Comparison of ENCODE assay signal across 21 cellular contexts in genomic region chr9:123423036-123423640, GRCh38.
DNase-seq lines count a peak whose midpoint lies in the region; ATAC-seq, FAIRE-seq and TF ChIP-seq lines count a peak whose summit lies in the region.
"Had no signal": no experiment of that assay in that cellular context is flagged by ENCODE, and none has a peak within 500 bp of the region (broad histone marks: within the 10 kb centered on the region; RNA-seq: fewer than 3 reads in every experiment).

No MANE protein-coding gene starts in this region.

- DNase-seq in Right ventricle myocardium superior (peak; percentile 16), heart left ventricle (no peak), WERI-Rb-1 (peak; percentile 4), kidney (peak; percentile 22), spleen (peak; percentile 39), mammary epithelial cell (no peak), cerebellar cortex (ENCODE audit: low spot score) (no peak), psoas muscle (no peak)
- DNase-seq: CD4-positive, alpha-beta memory T cell; HFFc6; IMR-90; NCI-H1048; NCI-H1436; NCI-H1930; NCI-H345; NCI-H526 had no signal

- intact Hi-C loops in Right ventricle myocardium superior (cut with DNase I): no loop called here
- intact Hi-C loops in heart left ventricle (cut with DNase I): no loop called here
- intact Hi-C loops in kidney (cut with DNase I): no loop called here
- intact Hi-C loops in spleen (cut with DNase I; ENCODE audit: low total_unique reads): no loop called here
- intact Hi-C loops in mammary epithelial cell (cut with micrococcal nuclease): no loop called here
- intact Hi-C loops in psoas muscle (cut with DNase I): no loop called here

- BruUV-seq in mammary epithelial cell (replicated peaks; lab: Mats Ljungman, UMichigan): no TSS peak

- peaks cover 0 to 23% (median 9%) of the 10 kb centered on the region in 9 donors for H3K36me3 ChIP-seq in heart left ventricle
- H3K36me3 ChIP-seq in WERI-Rb-1: peaks cover 15% of the 10 kb centered on the region
- H3K36me3 ChIP-seq in kidney (ENCODE audit: control insufficient read depth in 1 of 2, insufficient read depth in 2 of 2, low read length in 2 of 2): peaks cover 4 to 7% of the 10 kb centered on the region in 2 donors
- H3K36me3 ChIP-seq in spleen: peaks cover 0 to 98% (median 27%) of the 10 kb centered on the region in 6 donors
- H3K36me3 ChIP-seq in mammary epithelial cell (ENCODE audit: insufficient read depth, low read length): no peaks in the 10 kb centered on the region
- peaks cover 0 to 18% of the 10 kb centered on the region in 2 donors for H3K36me3 ChIP-seq in psoas muscle (ENCODE audit: insufficient read depth in 1 of 2, low read depth in 1 of 2)
- H3K36me3 ChIP-seq: SJSA1 had no signal

- H3K4me2 ChIP-seq in mammary epithelial cell (ENCODE audit: insufficient read depth, low read depth, low read length): no peak overlapping the region
- H3K4me2 ChIP-seq: BLaER1 had no signal

- ATAC-seq in Right ventricle myocardium superior (ENCODE audit: poor library complexity) (no peak), heart left ventricle (no peak), psoas muscle (no peak)

- H3K27me3 ChIP-seq in heart left ventricle (no peaks in the 10 kb centered on the region), WERI-Rb-1 (ENCODE audit: insufficient read depth, low read depth, severe bottlenecking) (no peaks in the 10 kb centered on the region), spleen (replicated peaks in 1 of 7) (no peaks in the 10 kb centered on the region), mammary epithelial cell (ENCODE audit: insufficient read depth, low read length) (no peaks in the 10 kb centered on the region), psoas muscle (ENCODE audit: insufficient read depth in 3 of 3, low read length in 2 of 3) (no peaks in the 10 kb centered on the region)
- H3K27me3 ChIP-seq: SJSA1 had no signal

- H3K4me3 ChIP-seq in heart left ventricle (no peak overlapping the region), WERI-Rb-1 (ENCODE audit: low read depth, low read length) (no peak overlapping the region), kidney (ENCODE audit: low read length in 2 of 2) (no peak overlapping the region), spleen (no peak overlapping the region), mammary epithelial cell (replicated peaks in 1 of 3; ENCODE audit: insufficient read depth in 1 of 3, low read depth in 2 of 3, low read length in 3 of 3) (no peak overlapping the region), psoas muscle (no peak overlapping the region)
- H3K4me3 ChIP-seq: BLaER1, SJSA1 had no signal

- H3K4me1 ChIP-seq in heart left ventricle: no peaks in the 10 kb centered on the region
- peaks cover 0 to 2% of the 10 kb centered on the region in 2 donors for H3K4me1 ChIP-seq in kidney (ENCODE audit: control insufficient read depth in 1 of 2, insufficient read depth in 1 of 2, low read depth in 1 of 2, low read length in 2 of 2)
- H3K4me1 ChIP-seq in spleen: peaks cover 0 to 8% (median 0%) of the 10 kb centered on the region in 6 donors
- H3K4me1 ChIP-seq in mammary epithelial cell (ENCODE audit: insufficient read depth, low read length): no peaks in the 10 kb centered on the region
- H3K4me1 ChIP-seq in psoas muscle: no peaks in the 10 kb centered on the region
- H3K4me1 ChIP-seq: SJSA1 had no signal

- CTCF ChIA-PET in mammary epithelial cell (lab: Charles Lee; ENCODE audit: low non-redundant PET): no interaction called here

- no peak for FAIRE-seq in kidney (lab: Jason Lieb, UNC)
- FAIRE-seq: GM12891, GM18507 had no signal

- 92 to 96% (median 94%) methylated on average over 16 to 17 of the region's 17 CpGs for WGBS in heart left ventricle, 4 donors
- 80 to 89% (median 87%) methylated on average over 16 to 17 of the region's 17 CpGs for WGBS in spleen, 5 donors
- 88% methylated on average over 9 of the region's 17 CpGs for WGBS in mammary epithelial cell (ENCODE audit: low coverage, missing lambda C conversion rate)
- 88 to 93% (median 91%) methylated on average over 17 of the region's 17 CpGs for WGBS in psoas muscle, 3 donors

- dilution Hi-C loops in mammary epithelial cell (cut with HindIII; ENCODE audit: low sequenced_read_pairs): no loop called here

- H3K9ac ChIP-seq in kidney (ENCODE audit: low read length in 2 of 2) (no peak overlapping the region), mammary epithelial cell (ENCODE audit: insufficient read depth, low read length) (no peak overlapping the region)
- H3K9ac ChIP-seq: BLaER1 had no signal

- no peak overlapping the region for H3K27ac ChIP-seq in heart left ventricle
- no peak overlapping the region for H3K27ac ChIP-seq in WERI-Rb-1
- H3K27ac ChIP-seq in kidney (ENCODE audit: low read depth in 2 of 2, low read length in 2 of 2): no peak overlapping the region
- H3K27ac ChIP-seq in spleen: no peak overlapping the region
- no peak overlapping the region for H3K27ac ChIP-seq in mammary epithelial cell (ENCODE audit: insufficient read depth, low read depth, low read length)
- no peak overlapping the region for H3K27ac ChIP-seq in psoas muscle
- H3K27ac ChIP-seq: BLaER1, HL-60, SJSA1 had no signal

- H3K9me3 ChIP-seq in heart left ventricle (no peaks in the 10 kb centered on the region), WERI-Rb-1 (ENCODE audit: severe bottlenecking) (no peaks in the 10 kb centered on the region), kidney (ENCODE audit: control insufficient read depth in 1 of 2, low read length in 2 of 2) (no peaks in the 10 kb centered on the region), spleen (no peaks in the 10 kb centered on the region), mammary epithelial cell (replicated peaks; ENCODE audit: insufficient read depth, low read length) (no peaks in the 10 kb centered on the region), psoas muscle (no peaks in the 10 kb centered on the region)
- H3K9me3 ChIP-seq: BLaER1, SJSA1 had no signal

- TF ChIP-seq POLR2A in heart left ventricle (IDR thresholded peaks at IDR 0.05) (no peak), spleen (IDR thresholded peaks at IDR 0.05) (no peak)

- in situ Hi-C loops in mammary epithelial cell (cut with MboI; ENCODE audit: low sequenced_read_pairs in 2 of 2): no loop called here

- H3K79me2 ChIP-seq in mammary epithelial cell (ENCODE audit: insufficient read depth, low read length): no peaks in the 10 kb centered on the region

- no peaks in the 10 kb centered on the region for H4K20me1 ChIP-seq in mammary epithelial cell (ENCODE audit: insufficient read depth, low read length)

- TF ChIP-seq CTCF in heart left ventricle (IDR thresholded peaks at IDR 0.05) (no peak), WERI-Rb-1 (IDR thresholded peaks at IDR 0.05; ENCODE audit: low read depth, low read length) (no peak), kidney (IDR thresholded peaks at IDR 0.05; ENCODE audit: borderline replicate concordance, extremely low read depth, insufficient read depth) (no peak), spleen (IDR thresholded peaks at IDR 0.05 in 8 of 11, conservative IDR thresholded peaks at IDR 0.05 in 3 of 11) (no peak), mammary epithelial cell (conservative IDR thresholded peaks at IDR 0.05 in 1 of 2, IDR thresholded peaks at IDR 0.05 in 1 of 2; ENCODE audit: extremely low read depth in 1 of 2, insufficient read depth in 1 of 2, low read depth in 1 of 2, low read length in 2 of 2) (no peak), psoas muscle (IDR thresholded peaks at IDR 0.05) (no peak)

- no peak overlapping the region for H2AFZ ChIP-seq in mammary epithelial cell (ENCODE audit: low read depth, low read length)

Comparison
In these comparisons a context has a peak if more than half of its experiments do, and no peak if none do; other contexts are left out.
1. DNase-seq: peak in Right ventricle myocardium superior (single experiment), WERI-Rb-1 (single experiment), kidney (single experiment) and spleen (single experiment); none in heart left ventricle (0 of 5), mammary epithelial cell (single experiment), cerebellar cortex (single experiment) and psoas muscle (0 of 2).